Comparison of ENCODE assay signal across 1 cellular context in the genomic region with DNA sequence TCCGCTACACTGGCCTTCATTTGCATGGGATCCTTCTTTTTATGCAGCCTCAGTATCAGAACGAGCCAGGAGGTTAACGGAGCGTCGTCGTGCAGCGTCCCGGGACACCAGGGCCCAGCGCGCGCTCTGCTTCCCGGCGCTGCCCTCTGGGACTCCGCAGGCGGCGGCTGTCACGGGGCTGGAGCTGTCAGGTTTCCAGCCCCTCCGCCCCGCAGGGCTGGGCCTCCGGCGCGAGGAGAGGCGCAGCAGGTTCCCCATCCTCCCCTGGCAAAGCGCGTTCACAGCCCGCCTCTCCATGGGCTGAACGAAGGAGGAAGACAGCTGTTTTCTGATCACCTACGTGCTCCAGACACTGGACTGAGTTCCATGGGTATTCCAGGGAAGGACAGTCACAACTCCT.
TF ChIP-seq lines count a peak whose summit lies in the region.

No MANE protein-coding gene starts in this region.

TF ChIP-seq in IMR-90, 13 proteins besides CTCF, POLR2A, EP300 and RAD21 (continued from another document):
- TF ChIP-seq BHLHE40 (IDR thresholded peaks at IDR 0.05; ENCODE audit: low read depth, low read length) (no peak), MAFK (IDR thresholded peaks at IDR 0.05; ENCODE audit: low read depth, low read length) (no peak), FOS (IDR thresholded peaks at IDR 0.05; ENCODE audit: low read depth, low read length) (no peak)
TF ChIP-seq in IMR-90: peak in this region for 0.
